In the genomic region with DNA sequence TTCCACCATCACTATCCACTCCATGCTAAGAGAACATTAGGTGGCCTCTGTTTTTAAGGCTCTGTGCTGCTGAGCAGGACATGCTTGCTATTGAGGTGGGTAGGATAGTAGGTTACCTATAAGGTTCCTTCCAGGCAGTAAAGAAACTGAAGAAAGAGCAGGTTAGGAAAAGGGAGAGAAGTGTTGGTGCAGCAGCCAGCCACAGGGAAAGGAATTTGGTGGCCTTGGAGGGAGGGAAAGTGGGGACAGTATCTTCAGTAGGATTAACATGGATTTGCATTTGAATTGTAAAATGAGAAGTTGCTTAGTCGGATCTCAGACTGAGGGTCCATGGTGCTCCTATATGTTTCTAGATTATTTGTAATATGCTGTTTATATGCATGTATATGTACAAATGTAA, we compare ENCODE assay signal across 18 cellular contexts. TPM values are rescaled to one million over a fixed set of nuclear protein-coding genes. Genes with fewer than 3 reads are reported as not detected.
A peak's percentile ranks its signal among the peaks of the same experiment; 100 is the strongest.
DNase-seq lines count a peak whose midpoint lies in the region; ATAC-seq, FAIRE-seq and TF ChIP-seq lines count a peak whose summit lies in the region.
"Had no signal": no experiment of that assay in that cellular context is flagged by ENCODE, and none has a peak within 500 bp of the region (broad histone marks: within the 10 kb centered on the region; RNA-seq: fewer than 3 reads in every experiment).

No MANE protein-coding gene starts in this region.

- no peaks in the 10 kb centered on the region for H3K9me2 ChIP-seq in OCI-LY7 (ENCODE audit: insufficient read depth, low read length)

- no peaks in the 10 kb centered on the region for H4K20me1 ChIP-seq in OCI-LY7 (ENCODE audit: insufficient read depth, low read length)

- no peak overlapping the region for H3K4me3 Mint-ChIP-seq in activated naive CD4-positive, alpha-beta T cell treated with anti-CD3 and anti-CD28 coated beads, Interleukin-2, amount 10 ng/mL, durations not matched to agents 7 days and 5 days
- H3K4me3 Mint-ChIP-seq in endothelial cell (ENCODE audit: unreplicated experiment), result no peak overlapping the region
- peak overlapping the region in 1 of 2 donors; percentile 7 for H3K4me3 Mint-ChIP-seq in stimulated activated naive B cell treated with anti-CD40 and anti-IgM and Interleukin-4, amounts not matched to agents 10 μg/mL and 1 μg/mL and 100 μg/mL, for 72 hours

- no peaks in the 10 kb centered on the region for H3K9me3 Mint-ChIP-seq in activated naive CD4-positive, alpha-beta T cell treated with anti-CD3 and anti-CD28 coated beads, Interleukin-2, amount 10 ng/mL, durations not matched to agents 7 days and 5 days
- H3K9me3 Mint-ChIP-seq in endothelial cell (ENCODE audit: unreplicated experiment), result no peaks in the 10 kb centered on the region
- H3K9me3 Mint-ChIP-seq in stimulated activated naive B cell treated with anti-CD40 and anti-IgM and Interleukin-4, amounts not matched to agents 10 μg/mL and 1 μg/mL and 100 μg/mL, for 72 hours, result no peaks in the 10 kb centered on the region

- peak overlapping the region; percentile 86 for H3K27ac Mint-ChIP-seq in activated naive CD4-positive, alpha-beta T cell treated with anti-CD3 and anti-CD28 coated beads, Interleukin-2, amount 10 ng/mL, durations not matched to agents 7 days and 5 days
- H3K27ac Mint-ChIP-seq in endothelial cell (ENCODE audit: unreplicated experiment), result peak overlapping the region; percentile 20
- H3K27ac Mint-ChIP-seq in stimulated activated naive B cell treated with anti-CD40 and anti-IgM and Interleukin-4, amounts not matched to agents 10 μg/mL and 1 μg/mL and 100 μg/mL, for 72 hours, result peak overlapping the region; percentile 84

- H3K9me3 ChIP-seq in OCI-LY7 (ENCODE audit: low read length), result no peaks in the 10 kb centered on the region
- H3K9me3 ChIP-seq: adrenal gland had no signal

- DNase-seq in activated naive CD4-positive, alpha-beta T cell treated with anti-CD3 and anti-CD28 coated beads, Interleukin-2, amount 10 ng/mL, durations not matched to agents 7 days and 5 days, result no peak
- no peak for DNase-seq in activated naive CD4-positive, alpha-beta T cell treated with anti-CD3 and anti-CD28 coated beads, Interleukin-2, amount 50 U/mL, for 16 hours
- DNase-seq in OCI-LY7 (ENCODE audit: low spot score) (no peak), endothelial cell (ENCODE audit: low spot score) (no peak), frontal cortex (ENCODE audit: low spot score in 2 of 2) (no peak), H4 (ENCODE audit: low spot score) (no peak), nucleus accumbens (lab: John Stamatoyannopoulos, UW) (no peak)
- no peak for DNase-seq in stimulated activated naive B cell treated with anti-CD40 and anti-IgM and Interleukin-4, amounts not matched to agents 10 μg/mL and 1 μg/mL and 100 μg/mL, for 72 hours
- DNase-seq: activated CD8-positive, alpha-beta memory T cell treated with anti-CD3 and anti-CD28 coated beads, Interleukin-2, amount 50 U/mL, for 48 hours; central memory CD4-positive, alpha-beta T cell; COR-L47; kidney glomerular epithelial cell; NCI-H82; occipital lobe; right cardiac atrium; WERI-Rb-1 had no signal

- H3K27me3 Mint-ChIP-seq in activated naive CD4-positive, alpha-beta T cell treated with anti-CD3 and anti-CD28 coated beads, Interleukin-2, amount 10 ng/mL, durations not matched to agents 7 days and 5 days, result no peaks in the 10 kb centered on the region
- H3K27me3 Mint-ChIP-seq in endothelial cell (ENCODE audit: unreplicated experiment), result no peaks in the 10 kb centered on the region
- no peaks in the 10 kb centered on the region for H3K27me3 Mint-ChIP-seq in stimulated activated naive B cell treated with anti-CD40 and anti-IgM and Interleukin-4, amounts not matched to agents 10 μg/mL and 1 μg/mL and 100 μg/mL, for 72 hours

- H2AFZ ChIP-seq in OCI-LY7 (ENCODE audit: low read length), result peak overlapping the region; percentile 98

- H3K4me1 ChIP-seq in OCI-LY7 (ENCODE audit: insufficient read depth, low read length, poor library complexity, severe bottlenecking), result peaks cover 28% of the 10 kb centered on the region
- H3K4me1 ChIP-seq: adrenal gland had no signal

- TF ChIP-seq CTCF in OCI-LY7 (conservative IDR thresholded peaks at IDR 0.05; ENCODE audit: low read length), result no peak
- TF ChIP-seq CTCF in endothelial cell (IDR thresholded peaks at IDR 0.05; ENCODE audit: unreplicated experiment), result no peak

- POLR2A ChIA-PET in OCI-LY7 (lab: Charles Lee), result interaction anchor here (0.6 to 1.9 kb wide), 10 partner anchors 10 to 752 kb away, joined by 3 to 10 read pairs (median 3); no protein-coding TSS in a partner anchor

- H3K36me3 ChIP-seq in OCI-LY7 (ENCODE audit: insufficient read depth, low read length), result no peaks in the 10 kb centered on the region
- H3K36me3 ChIP-seq: adrenal gland, WERI-Rb-1 had no signal

- H3K4me3 ChIP-seq in OCI-LY7 (ENCODE audit: low read depth, low read length, poor library complexity, severe bottlenecking), result peak overlapping the region; percentile 39
- H3K4me3 ChIP-seq: adrenal gland had no signal

- H3K36me3 Mint-ChIP-seq in activated naive CD4-positive, alpha-beta T cell treated with anti-CD3 and anti-CD28 coated beads, Interleukin-2, amount 10 ng/mL, durations not matched to agents 7 days and 5 days, result no peaks in the 10 kb centered on the region
- no peaks in the 10 kb centered on the region for H3K36me3 Mint-ChIP-seq in endothelial cell (ENCODE audit: low read depth, unreplicated experiment)
- peaks cover 6 to 21% of the 10 kb centered on the region in 2 donors for H3K36me3 Mint-ChIP-seq in stimulated activated naive B cell treated with anti-CD40 and anti-IgM and Interleukin-4, amounts not matched to agents 10 μg/mL and 1 μg/mL and 100 μg/mL, for 72 hours

- CTCF ChIA-PET in activated naive CD4-positive, alpha-beta T cell treated with anti-CD3 and anti-CD28 coated beads, Interleukin-2, amount 10 ng/mL, durations not matched to agents 7 days and 5 days (lab: Charles Lee), result interaction anchor here (0.6 to 1.1 kb wide), 4 partner anchors 58 to 461 kb away, joined by 3 to 6 read pairs (median 4); no protein-coding TSS in a partner anchor
- CTCF ChIA-PET in OCI-LY7 (lab: Charles Lee; ENCODE audit: unreplicated experiment), result interaction anchor here (0.6 to 1.6 kb wide), 4 partner anchors 10 to 339 kb away, joined by 3 to 5 read pairs (median 3); no protein-coding TSS in a partner anchor

- no peak for ATAC-seq in stimulated activated naive B cell treated with anti-CD40 and anti-IgM and Interleukin-4, amounts not matched to agents 10 μg/mL and 1 μg/mL and 100 μg/mL, for 72 hours (replicated peaks)

- no peaks in the 10 kb centered on the region for H3K79me2 ChIP-seq in OCI-LY7 (ENCODE audit: insufficient read depth, low read depth, low read length)

- intact Hi-C loops in OCI-LY7 (cut with micrococcal nuclease; ENCODE audit: unreplicated experiment), result no loop called here

- peaks cover 25% of the 10 kb centered on the region for H3K4me1 Mint-ChIP-seq in activated naive CD4-positive, alpha-beta T cell treated with anti-CD3 and anti-CD28 coated beads, Interleukin-2, amount 10 ng/mL, durations not matched to agents 7 days and 5 days
- peaks cover 12% of the 10 kb centered on the region for H3K4me1 Mint-ChIP-seq in endothelial cell (ENCODE audit: unreplicated experiment)
- H3K4me1 Mint-ChIP-seq in stimulated activated naive B cell treated with anti-CD40 and anti-IgM and Interleukin-4, amounts not matched to agents 10 μg/mL and 1 μg/mL and 100 μg/mL, for 72 hours, result peaks cover 9 to 14% of the 10 kb centered on the region in 2 donors

- FAIRE-seq in frontal cortex (lab: Jason Lieb, UNC), result no peak
- FAIRE-seq: urothelium cell line had no signal

- H3K4me2 ChIP-seq in OCI-LY7 (ENCODE audit: low read length), result peak overlapping the region; percentile 59

- H3K27ac ChIP-seq in OCI-LY7 (ENCODE audit: low read depth, low read length, poor library complexity, severe bottlenecking), result peak overlapping the region; percentile 56
- H3K27ac ChIP-seq: adrenal gland, WERI-Rb-1 had no signal

- TSS peak; percentile 69 for BruUV-seq in OCI-LY7 (replicated peaks; lab: Mats Ljungman, UMichigan)

RNA-seq across cellular contexts. Expression of a gene that starts 49.2 kb away (rescaled TPM):
- total RNA-seq in OCI-LY7 (2014; rRNA removed; shearing (Covaris generic)), result not detected in 2 replicates
- not detected in 2 replicates for total RNA-seq in OCI-LY7 (2022)
- 0.33 TPM for total RNA-seq in endothelial cell (ENCODE audit: unreplicated experiment)
- 1.6 TPM for total RNA-seq in frontal cortex
- 0.21 and 0.33 TPM in 2 replicates for total RNA-seq in H4 (2014; rRNA removed; shearing (Covaris generic))

Comparison
In these comparisons a context has a peak if more than half of its experiments do, and no peak if none do; other contexts are left out.
1. H3K27ac Mint-ChIP-seq: peak in every context shown above with its lines; median percentile 86 in activated naive CD4-positive, alpha-beta T cell treated with anti-CD3 and anti-CD28 coated beads, Interleukin-2, amount 10 ng/mL, durations not matched to agents 7 days and 5 days; 84 in stimulated activated naive B cell treated with anti-CD40 and anti-IgM and Interleukin-4, amounts not matched to agents 10 μg/mL and 1 μg/mL and 100 μg/mL, for 72 hours; 20 in endothelial cell.